In genomic region chr7:33500590-33500989, GRCh38 we compare ENCODE assay signal across 25 cellular contexts.
A peak's percentile ranks its signal among the peaks of the same experiment; 100 is the strongest.
DNase-seq lines count a peak whose midpoint lies in the region; ATAC-seq and TF ChIP-seq lines count a peak whose summit lies in the region.
"Had no signal": no experiment of that assay in that cellular context is flagged by ENCODE, and none has a peak within 500 bp of the region (broad histone marks: within the 10 kb centered on the region; RNA-seq: fewer than 3 reads in every experiment).

No MANE protein-coding gene starts in this region.

- peak; percentile 59 for ATAC-seq in Right ventricle myocardium superior (ENCODE audit: poor library complexity)
- ATAC-seq: foreskin keratinocyte, upper lobe of right lung had no signal

- intact Hi-C loops in Right ventricle myocardium superior (cut with DNase I) (no loop called here), left ventricle myocardium inferior (cut with micrococcal nuclease) (no loop called here)

- no peak for DNase-seq in Right ventricle myocardium superior
- DNase-seq in left ventricle myocardium inferior = no peak
- peak; percentile 26 for DNase-seq in fibroblast of peridontal ligament (ENCODE audit: extremely low read depth)
- no peak for DNase-seq in SK-N-DZ (ENCODE audit: low spot score)
- DNase-seq in hippocampal formation (lab: John Stamatoyannopoulos, UW) = no peak
- no peak for DNase-seq in CD8-positive, alpha-beta memory T cell
- no peak for DNase-seq in midbrain (lab: John Stamatoyannopoulos, UW)
- DNase-seq: 8988T; activated CD4-positive, alpha-beta T cell treated with anti-CD3 and anti-CD28 coated beads for 4 hours; activated effector memory CD4-positive, alpha-beta T cell treated with anti-CD3 and anti-CD28 coated beads, Interleukin-2, amount 50 U/mL, for 16 hours; activated T-cell treated with anti-CD3 and anti-CD28 coated beads for 4 hours; BE2C; foreskin keratinocyte; NCI-H1048; NCI-H187; NCI-H2171 treated with DMSO at 0.1 percent for 48 hours; NCI-H524 treated with DMSO at 0.1 percent for 48 hours; nucleus accumbens; PC-9; SHP77; stimulated activated CD4-positive, alpha-beta T cell treated with anti-CD3 and anti-CD28 coated beads, Interleukin-2, amount 100 ng/mL, for 48 hours; T-helper 9 cell; upper lobe of right lung had no signal

- H3K36me3 ChIP-seq in left ventricle myocardium inferior = no peaks in the 10 kb centered on the region
- H3K36me3 ChIP-seq in CD8-positive, alpha-beta memory T cell (ENCODE audit: insufficient read depth, low read length) = no peaks in the 10 kb centered on the region
- H3K36me3 ChIP-seq: BE2C, upper lobe of right lung had no signal

- POLR2A ChIA-PET in CD8-positive, alpha-beta memory T cell (lab: Charles Lee) = no interaction called here

- peaks cover 39% of the 10 kb centered on the region for H3K4me1 Mint-ChIP-seq in nephron
- H3K4me1 Mint-ChIP-seq in CD8-positive, alpha-beta memory T cell = no peaks in the 10 kb centered on the region

- no peaks in the 10 kb centered on the region for H3K27me3 ChIP-seq in left ventricle myocardium inferior (ENCODE audit: low read depth)
- H3K27me3 ChIP-seq in CD8-positive, alpha-beta memory T cell (ENCODE audit: insufficient read depth, low read length, poor library complexity, severe bottlenecking) = no peaks in the 10 kb centered on the region
- H3K27me3 ChIP-seq: BE2C, foreskin keratinocyte, upper lobe of right lung had no signal

- TF ChIP-seq CTCF in left ventricle myocardium inferior (IDR thresholded peaks at IDR 0.05; ENCODE audit: borderline replicate concordance) = no peak
- no peak for TF ChIP-seq CTCF in nephron (IDR thresholded peaks at IDR 0.05; ENCODE audit: unreplicated experiment in 3 of 3)

- no peak overlapping the region for H3K27ac ChIP-seq in left ventricle myocardium inferior (replicated peaks)
- no peak overlapping the region for H3K27ac ChIP-seq in CD8-positive, alpha-beta memory T cell (ENCODE audit: low read depth, low read length)
- H3K27ac ChIP-seq: foreskin keratinocyte, PC-9, upper lobe of right lung, VCaP had no signal

- no peak overlapping the region for H3K4me3 ChIP-seq in left ventricle myocardium inferior
- H3K4me3 ChIP-seq in CD8-positive, alpha-beta memory T cell (ENCODE audit: low read length) = no peak overlapping the region
- H3K4me3 ChIP-seq: PC-9, upper lobe of right lung had no signal

- no peak overlapping the region for H3K4me3 Mint-ChIP-seq in nephron
- no peak overlapping the region for H3K4me3 Mint-ChIP-seq in CD8-positive, alpha-beta memory T cell

- H3K36me3 Mint-ChIP-seq in nephron (ENCODE audit: low read depth) = no peaks in the 10 kb centered on the region
- peaks cover 2 to 14% (median 5%) of the 10 kb centered on the region in 3 donors for H3K36me3 Mint-ChIP-seq in CD8-positive, alpha-beta memory T cell

- no peaks in the 10 kb centered on the region for H3K9me3 Mint-ChIP-seq in nephron
- no peaks in the 10 kb centered on the region for H3K9me3 Mint-ChIP-seq in CD8-positive, alpha-beta memory T cell

- peak overlapping the region in 2 of 3 experiments; percentile 14 to 54 for H3K27ac Mint-ChIP-seq in nephron
- no peak overlapping the region for H3K27ac Mint-ChIP-seq in CD8-positive, alpha-beta memory T cell

- no peaks in the 10 kb centered on the region for H3K27me3 Mint-ChIP-seq in nephron (ENCODE audit: low read depth)
- H3K27me3 Mint-ChIP-seq in CD8-positive, alpha-beta memory T cell = no peaks in the 10 kb centered on the region

- CTCF ChIA-PET in CD8-positive, alpha-beta memory T cell (lab: Charles Lee) = no interaction called here

- H3K4me1 ChIP-seq in left ventricle myocardium inferior = peaks cover 14% of the 10 kb centered on the region
- no peaks in the 10 kb centered on the region for H3K4me1 ChIP-seq in CD8-positive, alpha-beta memory T cell (ENCODE audit: insufficient read depth, low read length)
- H3K4me1 ChIP-seq: BE2C, foreskin keratinocyte, upper lobe of right lung had no signal

- no peaks in the 10 kb centered on the region for H3K9me3 ChIP-seq in left ventricle myocardium inferior (replicated peaks)
- H3K9me3 ChIP-seq in CD8-positive, alpha-beta memory T cell (ENCODE audit: low read length) = no peaks in the 10 kb centered on the region
- H3K9me3 ChIP-seq: BE2C, upper lobe of right lung had no signal

Comparison
In these comparisons a context has a peak if more than half of its experiments do, and no peak if none do; other contexts are left out.
1. H3K27ac Mint-ChIP-seq: peak in nephron (2 of 3); none in CD8-positive, alpha-beta memory T cell (0 of 8).